8 cellular contexts compared by ENCODE assay signal in the genomic region with DNA sequence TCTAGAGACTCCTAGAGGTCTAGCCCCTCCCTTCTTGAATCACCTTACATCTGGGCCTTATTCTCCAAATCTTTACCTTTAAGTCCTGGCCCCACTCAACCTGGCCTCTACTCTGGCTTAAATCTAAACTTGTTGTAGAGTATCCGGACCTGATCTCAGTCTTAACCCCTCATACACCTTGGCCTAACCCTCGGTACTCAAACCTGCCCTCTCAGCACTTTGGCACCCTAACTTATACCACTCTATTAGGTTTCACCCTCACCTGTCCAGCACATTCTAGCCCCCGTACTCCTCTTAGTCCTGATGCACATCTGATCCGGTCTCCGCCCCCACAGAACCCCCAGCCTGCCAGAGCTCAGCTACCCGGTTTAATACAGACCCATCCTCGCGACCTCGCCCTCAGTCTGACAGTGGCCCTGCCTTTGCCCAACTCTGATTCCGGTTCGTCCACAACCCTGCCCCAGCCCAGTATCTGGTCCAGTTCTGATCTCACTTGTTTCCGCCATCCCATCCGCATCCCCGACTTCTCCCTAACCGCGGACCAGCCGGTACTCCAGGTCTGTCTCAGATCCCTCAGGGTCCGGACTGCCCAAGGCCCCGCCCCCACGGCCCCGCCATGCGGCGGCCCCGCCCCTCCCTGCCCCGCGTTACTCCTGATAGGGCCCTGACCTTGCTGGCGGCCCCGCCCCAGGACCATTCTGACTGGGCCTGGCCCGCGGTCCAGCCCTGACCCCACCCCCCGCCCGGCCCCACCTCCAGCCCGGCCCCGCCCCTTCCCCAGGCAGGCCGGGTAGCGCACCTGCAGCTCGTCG.
DNase-seq lines count a peak whose midpoint lies in the region; TF ChIP-seq lines count a peak whose summit lies in the region.

No MANE protein-coding gene starts in this region.

- no peak for TF ChIP-seq CTCF in HEK293 (tag by site-specific recombination; IDR thresholded peaks at IDR 0.05)

- peaks cover 2% of the 10 kb centered on the region for H3K36me3 Mint-ChIP-seq in activated naive CD4-positive, alpha-beta T cell treated with anti-CD3 and anti-CD28 coated beads, Interleukin-2, amount 50 U/mL, for 24 hours

- peak overlapping the region; percentile 91 for H3K4me3 Mint-ChIP-seq in activated naive CD4-positive, alpha-beta T cell treated with anti-CD3 and anti-CD28 coated beads, Interleukin-2, amount 50 U/mL, for 24 hours

- H3K27me3 ChIP-seq in subcutaneous abdominal adipose tissue (ENCODE audit: control insufficient read depth in 5 of 5, insufficient read depth in 4 of 5, low read length in 5 of 5) = peaks cover 0 to 4% (median 0%) of the 10 kb centered on the region in 5 donors

- H3K36me3 ChIP-seq in HEK293 (ENCODE audit: control insufficient read depth in 2 of 2, insufficient read depth in 1 of 2, low read length in 2 of 2) (no peaks in the 10 kb centered on the region), subcutaneous abdominal adipose tissue (ENCODE audit: control insufficient read depth in 5 of 5, insufficient read depth in 5 of 5, low read length in 5 of 5) (peaks cover 0 to 1% (median 0%) of the 10 kb centered on the region in 5 donors)

- POLR2A ChIA-PET in HEK293 (lab: Yijun Ruan, JAX) = interaction anchor here (1.2 to 2.1 kb wide), 6 partner anchors 15 to 169 kb away, joined by 3 to 28 read pairs (median 5); no protein-coding TSS in a partner anchor

- DNase-seq in DMS53 treated with DMSO at 0.1 percent for 48 hours (lab: John Stamatoyannopoulos, UW; ENCODE audit: unreplicated experiment) (peak; percentile 85), NCI-H1092 (lab: John Stamatoyannopoulos, UW) (peak; percentile 80), SKM-1 (lab: John Stamatoyannopoulos, UW; ENCODE audit: unreplicated experiment) (peak; percentile 48), globus pallidus (ENCODE audit: low spot score) (peak; percentile 95), nucleus accumbens (lab: John Stamatoyannopoulos, UW) (peak in 53 of 56 donors; percentile 40 to 94 (median 82))

- peak overlapping the region in 2 of 5 donors; percentile 54 to 67 for H3K9ac ChIP-seq in subcutaneous abdominal adipose tissue (ENCODE audit: low read length in 5 of 5)

- no peak overlapping the region for H3K27ac Mint-ChIP-seq in activated naive CD4-positive, alpha-beta T cell treated with anti-CD3 and anti-CD28 coated beads, Interleukin-2, amount 50 U/mL, for 24 hours

- H3K4me1 Mint-ChIP-seq in activated naive CD4-positive, alpha-beta T cell treated with anti-CD3 and anti-CD28 coated beads, Interleukin-2, amount 50 U/mL, for 24 hours = peaks cover 34% of the 10 kb centered on the region

- CTCF ChIA-PET in HEK293 (lab: Yijun Ruan, JAX) = interaction anchor here (0.7 to 1.1 kb wide), 5 partner anchors 10 to 1019 kb away, joined by 3 to 6 read pairs (median 3); no protein-coding TSS in a partner anchor

- H3K27ac ChIP-seq in HEK293 (ENCODE audit: extremely low read depth, low read depth, low read length) (no peak overlapping the region), subcutaneous abdominal adipose tissue (ENCODE audit: low read depth, low read length) (no peak overlapping the region)

- H3K4me1 ChIP-seq in HEK293 (ENCODE audit: control insufficient read depth, insufficient read depth, low read length) (no peaks in the 10 kb centered on the region; the same call in 1 of the 2 replicates), subcutaneous abdominal adipose tissue (ENCODE audit: control insufficient read depth in 5 of 5, insufficient read depth in 5 of 5, low read length in 5 of 5) (peaks cover 0 to 33% (median 25%) of the 10 kb centered on the region in 5 donors)

- H3K9me3 ChIP-seq in HEK293 (ENCODE audit: control insufficient read depth, insufficient read depth, low read depth, low read length) (no peaks in the 10 kb centered on the region), subcutaneous abdominal adipose tissue (ENCODE audit: control insufficient read depth in 5 of 5, low read length in 5 of 5) (no peaks in the 10 kb centered on the region)

- peaks cover under 1% of the 10 kb centered on the region for H3K27me3 Mint-ChIP-seq in activated naive CD4-positive, alpha-beta T cell treated with anti-CD3 and anti-CD28 coated beads, Interleukin-2, amount 50 U/mL, for 24 hours

- no peaks in the 10 kb centered on the region for H3K9me3 Mint-ChIP-seq in activated naive CD4-positive, alpha-beta T cell treated with anti-CD3 and anti-CD28 coated beads, Interleukin-2, amount 50 U/mL, for 24 hours

- H3K4me3 ChIP-seq in HEK293 (ENCODE audit: low read depth, low read length) (peak overlapping the region; percentile 82), subcutaneous abdominal adipose tissue (ENCODE audit: low read depth in 1 of 5, low read length in 5 of 5) (peak overlapping the region; percentile 76 to 85 (median 81))

TF ChIP-seq in HEK293, 187 proteins besides CTCF, POLR2A, EP300 and RAD21:
- TF ChIP-seq SP2 (tag by site-specific recombination; IDR thresholded peaks at IDR 0.05) (peak; percentile 63), SP3 (tag by site-specific recombination; IDR thresholded peaks at IDR 0.05) (peak; percentile 45; the same call in 1 of the 2 replicates), KLF9 (tag by site-specific recombination; IDR thresholded peaks at IDR 0.05; ENCODE audit: low read depth) (peak; percentile 57; the same call in 1 of the 2 replicates), ZNF623 (tag by site-specific recombination; IDR thresholded peaks at IDR 0.05) (no peak), ZBTB48 (tag by site-specific recombination; IDR thresholded peaks at IDR 0.05) (peak; percentile 59)
- TF ChIP-seq, protein P1, sequence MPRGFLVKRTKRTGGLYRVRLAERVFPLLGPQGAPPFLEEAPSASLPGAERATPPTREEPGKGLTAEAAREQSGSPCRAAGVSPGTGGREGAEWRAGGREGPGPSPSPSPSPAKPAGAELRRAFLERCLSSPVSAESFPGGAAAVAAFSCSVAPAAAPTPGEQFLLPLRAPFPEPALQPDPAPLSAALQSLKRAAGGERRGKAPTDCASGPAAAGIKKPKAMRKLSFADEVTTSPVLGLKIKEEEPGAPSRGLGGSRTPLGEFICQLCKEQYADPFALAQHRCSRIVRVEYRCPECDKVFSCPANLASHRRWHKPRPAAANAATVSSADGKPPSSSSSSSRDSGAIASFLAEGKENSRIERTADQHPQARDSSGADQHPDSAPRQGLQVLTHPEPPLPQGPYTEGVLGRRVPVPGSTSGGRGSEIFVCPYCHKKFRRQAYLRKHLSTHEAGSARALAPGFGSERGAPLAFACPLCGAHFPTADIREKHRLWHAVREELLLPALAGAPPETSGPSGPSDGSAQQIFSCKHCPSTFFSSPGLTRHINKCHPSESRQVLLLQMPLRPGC (tag by site-specific recombination; IDR thresholded peaks at IDR 0.05) = no peak
TF ChIP-seq in HEK293: peak in this region for 4.
